ENCODE assay signal across 8 cellular contexts in the genomic region with DNA sequence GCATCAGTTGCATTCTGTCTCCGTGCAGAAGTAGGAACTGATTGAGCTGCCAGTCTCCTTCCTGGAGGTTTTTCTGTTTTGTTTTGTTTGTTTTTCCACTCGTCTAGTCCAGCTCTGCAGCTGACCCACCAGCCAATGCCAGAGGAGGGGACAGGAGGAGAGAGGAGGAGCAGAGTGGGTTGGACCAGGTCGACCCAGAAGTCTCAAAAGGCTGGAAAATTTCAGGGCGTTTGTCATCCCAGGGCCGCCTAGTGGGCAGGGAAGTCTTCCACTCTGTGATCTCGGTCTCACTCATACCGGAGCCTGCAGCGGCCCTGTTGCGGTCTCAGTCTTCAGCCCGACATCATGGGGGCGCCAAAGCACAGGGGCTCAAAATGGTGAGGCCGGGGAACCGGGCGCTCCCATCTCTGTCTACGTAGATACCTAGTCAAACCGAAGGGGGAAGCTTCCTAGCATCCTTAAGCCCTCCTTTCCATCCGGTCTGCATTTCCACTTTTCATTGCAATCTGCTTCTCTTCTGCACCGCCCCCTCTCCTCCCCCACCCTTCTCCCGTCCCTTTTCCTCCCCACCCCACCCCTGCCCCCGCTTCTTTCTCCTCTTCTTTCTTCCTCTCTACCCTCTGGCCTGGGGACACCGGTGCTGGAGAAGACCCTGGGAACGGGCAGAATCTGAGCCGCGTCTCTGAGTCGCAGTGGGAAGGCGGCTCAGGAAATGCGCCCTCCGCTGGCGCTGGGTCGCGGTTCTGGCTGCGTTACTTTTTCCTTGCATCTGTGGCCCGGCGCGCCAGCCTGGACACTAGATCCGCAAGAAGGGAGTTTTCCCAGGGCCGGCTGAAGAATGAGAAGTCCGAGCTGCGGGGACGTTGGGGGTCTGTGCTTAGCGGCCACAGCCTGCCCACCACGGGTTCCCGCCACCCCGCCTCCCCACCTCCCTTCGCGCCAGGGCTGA. TPM values are rescaled to one million over a fixed set of nuclear protein-coding genes. Genes with fewer than 3 reads are reported as not detected.
A peak's percentile ranks its signal among the peaks of the same experiment; 100 is the strongest.
DNase-seq lines count a peak whose midpoint lies in the region; ATAC-seq, FAIRE-seq and TF ChIP-seq lines count a peak whose summit lies in the region.

No MANE protein-coding gene starts in this region.

- CTCF ChIA-PET in activated CD8-positive, alpha-beta T cell treated with anti-CD3 and anti-CD28 coated beads, Interleukin-2, amount 10 ng/mL, durations not matched to agents 7 days and 5 days (lab: Charles Lee) = interaction anchor here (0.9 to 2.4 kb wide), 2 partner anchors 12 to 14 kb away, joined by 5 to 16 read pairs; no protein-coding TSS in a partner anchor

- no peak overlapping the region for H3K27ac Mint-ChIP-seq in activated CD8-positive, alpha-beta T cell treated with anti-CD3 and anti-CD28 coated beads, Interleukin-2, amount 10 ng/mL, durations not matched to agents 7 days and 5 days

- TF ChIP-seq CTCF in D721Med (IDR thresholded peaks at IDR 0.05; ENCODE audit: insufficient read depth, missing control alignments) = peak; percentile 52

- no peaks in the 10 kb centered on the region for H3K9me3 Mint-ChIP-seq in activated CD8-positive, alpha-beta T cell treated with anti-CD3 and anti-CD28 coated beads, Interleukin-2, amount 10 ng/mL, durations not matched to agents 7 days and 5 days (ENCODE audit: insufficient read depth)

- peaks cover 83% of the 10 kb centered on the region for H3K27me3 Mint-ChIP-seq in activated CD8-positive, alpha-beta T cell treated with anti-CD3 and anti-CD28 coated beads, Interleukin-2, amount 10 ng/mL, durations not matched to agents 7 days and 5 days (ENCODE audit: low read depth)

- no peak for DNase-seq in D721Med (ENCODE audit: insufficient read length, low spot score)
- DNase-seq in HT1080 (ENCODE audit: low read depth) = peak; percentile 39
- DNase-seq in activated CD8-positive, alpha-beta T cell treated with anti-CD3 and anti-CD28 coated beads, Interleukin-2, amount 10 ng/mL, durations not matched to agents 7 days and 5 days = peak; percentile 53
- DNase-seq in islet precursor cell = peak; percentile 88
- no peak for DNase-seq in AG08396 (ENCODE audit: low spot score)
- DNase-seq in KG1 (lab: John Stamatoyannopoulos, UW) = no peak
- DNase-seq in mucosa of gallbladder (ENCODE audit: low spot score) = no peak

- peak; percentile 48 for ATAC-seq in activated CD8-positive, alpha-beta T cell treated with anti-CD3 and anti-CD28 coated beads, Interleukin-2, amount 10 ng/mL, durations not matched to agents 7 days and 5 days
- ATAC-seq in GM21576 (IDR thresholded peaks at IDR 0.05; ENCODE audit: unreplicated experiment) = no peak

- FAIRE-seq in D721Med (lab: Jason Lieb, UNC) = no peak

- H3K4me1 Mint-ChIP-seq in activated CD8-positive, alpha-beta T cell treated with anti-CD3 and anti-CD28 coated beads, Interleukin-2, amount 10 ng/mL, durations not matched to agents 7 days and 5 days (ENCODE audit: low read depth) = peaks cover 23% of the 10 kb centered on the region

- POLR2A ChIA-PET in activated CD8-positive, alpha-beta T cell treated with anti-CD3 and anti-CD28 coated beads, Interleukin-2, amount 10 ng/mL, durations not matched to agents 7 days and 5 days (lab: Charles Lee) = no interaction called here

- H3K4me3 Mint-ChIP-seq in activated CD8-positive, alpha-beta T cell treated with anti-CD3 and anti-CD28 coated beads, Interleukin-2, amount 10 ng/mL, durations not matched to agents 7 days and 5 days = peak overlapping the region; percentile 4

- H3K36me3 Mint-ChIP-seq in activated CD8-positive, alpha-beta T cell treated with anti-CD3 and anti-CD28 coated beads, Interleukin-2, amount 10 ng/mL, durations not matched to agents 7 days and 5 days (ENCODE audit: low read depth) = peaks cover 3% of the 10 kb centered on the region

RNA-seq across cellular contexts. Expression of gene PAX2, which starts 16.2 kb away (rescaled TPM):
- total RNA-seq in HT1080 (2014; rRNA removed; shearing (Covaris generic)) = not detected in 2 replicates
- polyA plus RNA-seq in HT1080 (2015; cell fraction: cytosol; rRNA removed) = 0.02 TPM in 1 of 2 replicates, not detected in the other
- not detected in 2 replicates for polyA plus RNA-seq in HT1080 (2015; cell fraction: nucleus; rRNA removed)
- total RNA-seq in activated CD8-positive, alpha-beta T cell treated with anti-CD3 and anti-CD28 coated beads, Interleukin-2, amount 10 ng/mL, durations not matched to agents 7 days and 5 days = not detected
- total RNA-seq in mucosa of gallbladder = not detected

Comparison
In these comparisons a context has a peak if more than half of its experiments do, and no peak if none do; other contexts are left out.
1. DNase-seq: peak in HT1080 (single experiment), activated CD8-positive, alpha-beta T cell treated with anti-CD3 and anti-CD28 coated beads, Interleukin-2, amount 10 ng/mL, durations not matched to agents 7 days and 5 days (single experiment) and islet precursor cell (single experiment); none in D721Med (single experiment), AG08396 (single experiment), KG1 (single experiment) and mucosa of gallbladder (single experiment).